9 cellular contexts compared by ENCODE assay signal in the genomic region with DNA sequence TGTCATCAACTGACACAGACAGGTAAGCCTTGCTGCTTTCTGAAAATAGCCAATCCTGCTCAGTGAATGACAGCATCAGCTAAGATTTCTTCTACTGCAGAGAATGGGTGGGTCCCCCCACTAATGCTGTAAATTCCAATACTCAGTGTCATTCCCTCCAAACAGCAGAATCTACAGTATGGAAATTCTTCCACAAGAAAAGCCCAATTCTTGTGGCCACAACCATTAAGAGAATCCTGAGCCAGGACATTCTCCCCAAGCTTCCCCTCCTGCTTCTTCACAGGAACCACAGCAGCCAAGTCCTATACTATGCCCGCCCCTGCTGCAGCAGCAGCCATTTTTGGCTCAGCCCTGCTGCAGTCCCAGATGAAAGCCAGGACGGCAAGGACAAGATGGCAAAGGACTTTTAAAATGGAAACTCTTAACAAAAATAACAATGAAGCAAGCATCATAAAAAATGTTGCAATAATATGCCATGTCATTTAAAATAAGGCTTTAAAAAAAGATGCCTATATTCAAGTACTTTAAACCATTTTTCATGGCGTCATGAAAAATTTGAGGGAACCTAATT. TPM values are rescaled to one million over a fixed set of nuclear protein-coding genes. Genes with fewer than 3 reads are reported as not detected.
DNase-seq lines count a peak whose midpoint lies in the region; ATAC-seq and TF ChIP-seq lines count a peak whose summit lies in the region.
"Had no signal": no experiment of that assay in that cellular context is flagged by ENCODE, and none has a peak within 500 bp of the region (broad histone marks: within the 10 kb centered on the region; RNA-seq: fewer than 3 reads in every experiment).

No MANE protein-coding gene starts in this region.

- H3K27ac ChIP-seq in coronary artery (peak overlapping the region; percentile 46 to 77), vagina (peak overlapping the region; percentile 67)

- H3K9me3 ChIP-seq in vagina: no peaks in the 10 kb centered on the region

- H3K4me1 ChIP-seq in vagina: peaks cover 25% of the 10 kb centered on the region

- H3K4me3 Mint-ChIP-seq in memory B cell: no peak overlapping the region

- H3K36me3 ChIP-seq in vagina: no peaks in the 10 kb centered on the region

- ATAC-seq in Right ventricle myocardium inferior (peak; percentile 81), memory B cell (ENCODE audit: low read depth) (no peak), HG03159 (IDR thresholded peaks at IDR 0.05; ENCODE audit: unreplicated experiment) (no peak)

- peak overlapping the region; percentile 32 for H3K4me3 ChIP-seq in coronary artery
- no peak overlapping the region for H3K4me3 ChIP-seq in vagina

- no peak for TF ChIP-seq CTCF in coronary artery (IDR thresholded peaks at IDR 0.05)
- no peak for TF ChIP-seq CTCF in vagina (IDR thresholded peaks at IDR 0.05)

- H3K9me3 Mint-ChIP-seq in memory B cell: no peaks in the 10 kb centered on the region

- peaks cover 4% of the 10 kb centered on the region for H3K4me1 Mint-ChIP-seq in memory B cell

- no peaks in the 10 kb centered on the region for H3K27me3 Mint-ChIP-seq in memory B cell

- intact Hi-C loops in Right ventricle myocardium inferior (cut with DNase I): no loop called here
- intact Hi-C loops in cardiac septum (cut with DNase I): no loop called here
- intact Hi-C loops in vagina (cut with DNase I): no loop called here

- no peak for TF ChIP-seq POLR2A in vagina (IDR thresholded peaks at IDR 0.05)

- H3K27me3 ChIP-seq in vagina: no peaks in the 10 kb centered on the region

- DNase-seq in Right ventricle myocardium inferior (ENCODE audit: missing footprints): no peak
- DNase-seq in cardiac septum (ENCODE audit: low spot score): no peak
- DNase-seq in coronary artery (ENCODE audit: low spot score): no peak
- DNase-seq in memory B cell (ENCODE audit: low spot score in 2 of 2): no peak
- DNase-seq in vagina (ENCODE audit: extremely low spot score in 2 of 2): no peak
- DNase-seq in stimulated activated CD4-positive, alpha-beta T cell treated with anti-CD3 and anti-CD28 coated beads, Interleukin-2, amount 100 ng/mL, for 48 hours: no peak
- DNase-seq in NCI-H345 (lab: John Stamatoyannopoulos, UW): no peak
- DNase-seq: NCI-H82 had no signal

- peak overlapping the region; percentile 72 for H3K27ac Mint-ChIP-seq in memory B cell

- peaks cover 5% of the 10 kb centered on the region for H3K36me3 Mint-ChIP-seq in memory B cell

RNA-seq across cellular contexts. Expression of a gene that starts 26.8 kb away (rescaled TPM):
- total RNA-seq in Right ventricle myocardium inferior (25.6 TPM), cardiac septum (45.6 TPM), vagina (39.3 TPM)
